In genomic region chr12:5689773-5690172, GRCh38 we compare ENCODE assay signal across 14 cellular contexts.
"Had no signal": no experiment of that assay in that cellular context is flagged by ENCODE, and none has a peak within 500 bp of the region (broad histone marks: within the 10 kb centered on the region; RNA-seq: fewer than 3 reads in every experiment).

No MANE protein-coding gene starts in this region.

- H3K4me1 Mint-ChIP-seq: activated naive CD4-positive, alpha-beta T cell treated with anti-CD3 and anti-CD28 coated beads, Interleukin-2, amount 50 U/mL, for 24 hours; immature natural killer cell had no signal

- ATAC-seq: body of pancreas, gastroesophageal sphincter, left cardiac atrium, lower lobe of right lung had no signal

- H3K36me3 Mint-ChIP-seq: activated naive CD4-positive, alpha-beta T cell treated with anti-CD3 and anti-CD28 coated beads, Interleukin-2, amount 50 U/mL, for 24 hours; immature natural killer cell had no signal

- H3K9me3 Mint-ChIP-seq: activated naive CD4-positive, alpha-beta T cell treated with anti-CD3 and anti-CD28 coated beads, Interleukin-2, amount 50 U/mL, for 24 hours; immature natural killer cell had no signal

- H3K4me3 Mint-ChIP-seq: activated naive CD4-positive, alpha-beta T cell treated with anti-CD3 and anti-CD28 coated beads, Interleukin-2, amount 50 U/mL, for 24 hours; immature natural killer cell had no signal

- DNase-seq: activated CD4-positive, alpha-beta T cell treated with anti-CD3 and anti-CD28 coated beads for 48 hours; body of pancreas; central memory CD4-positive, alpha-beta T cell; effector CD8-positive, alpha-beta T cell; hypothalamus; immature natural killer cell; left cardiac atrium; lower lobe of right lung; midbrain; retina; stimulated activated CD4-positive, alpha-beta T cell treated with anti-CD3 and anti-CD28 coated beads, Interleukin-4, amount 100 ng/mL, for 4 hours; stomach had no signal

- H3K27ac Mint-ChIP-seq: activated naive CD4-positive, alpha-beta T cell treated with anti-CD3 and anti-CD28 coated beads, Interleukin-2, amount 50 U/mL, for 24 hours; immature natural killer cell had no signal
